In the genomic region with DNA sequence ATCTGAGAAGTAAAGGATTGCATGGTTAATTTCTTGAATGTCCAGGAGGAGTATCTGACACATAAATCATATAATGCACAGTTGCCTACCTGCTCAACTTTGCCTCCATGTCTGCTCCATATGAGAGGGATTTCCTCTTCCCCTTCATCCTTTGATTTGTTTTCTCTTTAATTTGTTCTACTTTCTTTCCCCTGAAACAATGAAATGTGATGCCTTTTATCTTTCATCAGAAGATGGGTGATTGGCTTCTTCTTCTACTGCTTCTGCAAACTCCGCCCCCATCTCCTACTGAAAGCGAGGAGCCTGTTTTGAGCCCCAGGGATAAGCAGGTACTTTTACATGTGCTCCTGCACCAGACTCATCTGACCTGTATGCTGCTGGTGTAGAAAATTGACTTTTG, we compare ENCODE assay signal across 1 cellular context.
TF ChIP-seq lines count a peak whose summit lies in the region.

No MANE protein-coding gene starts in this region.

TF ChIP-seq in SK-N-SH treated with all-trans-retinoic acid at 6 μM for 48 hours, 23 proteins besides CTCF, POLR2A, EP300 and RAD21 (continued from another document):
- no peak for TF ChIP-seq PATZ1 (CRISPR knock-in tag; IDR thresholded peaks at IDR 0.05; ENCODE audit: borderline replicate concordance)
- no peak for TF ChIP-seq OSR1 (CRISPR knock-in tag; IDR thresholded peaks at IDR 0.05)
- TF ChIP-seq TOX (CRISPR knock-in tag; IDR thresholded peaks at IDR 0.05; ENCODE audit: borderline replicate concordance), result no peak
- no peak for TF ChIP-seq ZNF70 (CRISPR knock-in tag; IDR thresholded peaks at IDR 0.05)
- TF ChIP-seq ZFP3 (CRISPR knock-in tag; IDR thresholded peaks at IDR 0.05), result no peak
- TF ChIP-seq, protein P1, sequence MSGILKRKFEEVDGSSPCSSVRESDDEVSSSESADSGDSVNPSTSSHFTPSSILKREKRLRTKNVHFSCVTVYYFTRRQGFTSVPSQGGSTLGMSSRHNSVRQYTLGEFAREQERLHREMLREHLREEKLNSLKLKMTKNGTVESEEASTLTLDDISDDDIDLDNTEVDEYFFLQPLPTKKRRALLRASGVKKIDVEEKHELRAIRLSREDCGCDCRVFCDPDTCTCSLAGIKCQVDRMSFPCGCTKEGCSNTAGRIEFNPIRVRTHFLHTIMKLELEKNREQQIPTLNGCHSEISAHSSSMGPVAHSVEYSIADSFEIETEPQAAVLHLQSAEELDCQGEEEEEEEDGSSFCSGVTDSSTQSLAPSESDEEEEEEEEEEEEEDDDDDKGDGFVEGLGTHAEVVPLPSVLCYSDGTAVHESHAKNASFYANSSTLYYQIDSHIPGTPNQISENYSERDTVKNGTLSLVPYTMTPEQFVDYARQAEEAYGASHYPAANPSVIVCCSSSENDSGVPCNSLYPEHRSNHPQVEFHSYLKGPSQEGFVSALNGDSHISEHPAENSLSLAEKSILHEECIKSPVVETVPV (CRISPR knock-in tag; IDR thresholded peaks at IDR 0.05), result no peak
- TF ChIP-seq ARNTL (CRISPR knock-in tag; IDR thresholded peaks at IDR 0.05; ENCODE audit: borderline replicate concordance, low read depth), result no peak
